8 cellular contexts compared by ENCODE assay signal in genomic region chr14:69547701-69548348, GRCh38. TPM values are rescaled to one million over a fixed set of nuclear protein-coding genes. Genes with fewer than 3 reads are reported as not detected.
DNase-seq lines count a peak whose midpoint lies in the region; ATAC-seq, FAIRE-seq and TF ChIP-seq lines count a peak whose summit lies in the region.

No MANE protein-coding gene starts in this region.

- H3K4me3 ChIP-seq in iPS DF 6.9 (ENCODE audit: low read length), result peak overlapping the region; percentile 31; the same call in 1 of the 2 replicates

- no peak overlapping the region for H2BK12ac ChIP-seq in H9 (ENCODE audit: insufficient read length, low read depth, low read length)

- H2BK15ac ChIP-seq in H9 (ENCODE audit: low read depth, low read length), result no peak overlapping the region

- peak overlapping the region; percentile 73 for H3K18ac ChIP-seq in H9 (ENCODE audit: insufficient read length, low read depth, low read length)

- H3K4me2 ChIP-seq in H9 (ENCODE audit: insufficient read depth, insufficient read length, low read length), result peak overlapping the region; percentile 34

- H3K79me2 ChIP-seq in H9 (ENCODE audit: insufficient read depth, low read length), result no peaks in the 10 kb centered on the region

- H2BK5ac ChIP-seq in H9 (ENCODE audit: insufficient read length, low read length), result no peak overlapping the region

- H3K56ac ChIP-seq in H9 (ENCODE audit: insufficient read length, low read depth, low read length), result no peak overlapping the region

- H3K9ac ChIP-seq in H9 (ENCODE audit: extremely low read depth, insufficient read length, low read length), result no peak overlapping the region

- no peak overlapping the region for H3T11ph ChIP-seq in H9 (ENCODE audit: low read length)

- peak overlapping the region in 1 of 3 experiments; percentile 83; a peak in 3 of 7 replicates for H3K27ac Mint-ChIP-seq in H9
- no peak overlapping the region for H3K27ac Mint-ChIP-seq in activated naive CD8-positive, alpha-beta T cell treated with anti-CD3 and anti-CD28 coated beads, Interleukin-2, amount 10 ng/mL, durations not matched to agents 7 days and 5 days

- H3K9me3 Mint-ChIP-seq in H9, result no peaks in the 10 kb centered on the region; a peak in 2 of 5 replicates
- H3K9me3 Mint-ChIP-seq in activated naive CD8-positive, alpha-beta T cell treated with anti-CD3 and anti-CD28 coated beads, Interleukin-2, amount 10 ng/mL, durations not matched to agents 7 days and 5 days, result no peaks in the 10 kb centered on the region

- no peaks in the 10 kb centered on the region for H3K27me3 ChIP-seq in H9 (ENCODE audit: insufficient read depth, low read length)
- H3K27me3 ChIP-seq in iPS DF 6.9 (ENCODE audit: control insufficient read depth, insufficient read depth, low read length), result no peaks in the 10 kb centered on the region

- H4K5ac ChIP-seq in H9 (ENCODE audit: insufficient read length, low read depth, low read length), result no peak overlapping the region

- TF ChIP-seq POLR2A in GM12892 (IDR thresholded peaks at IDR 0.05; ENCODE audit: low read depth, low read length), result no peak

- H4K20me1 ChIP-seq in H9 (ENCODE audit: control insufficient read depth, insufficient read depth, insufficient read length), result no peaks in the 10 kb centered on the region

- H3K4me3 Mint-ChIP-seq in H9, result peak overlapping the region; percentile 71 to 79
- H3K4me3 Mint-ChIP-seq in activated naive CD8-positive, alpha-beta T cell treated with anti-CD3 and anti-CD28 coated beads, Interleukin-2, amount 10 ng/mL, durations not matched to agents 7 days and 5 days, result no peak overlapping the region

- POLR2A ChIA-PET in activated naive CD8-positive, alpha-beta T cell treated with anti-CD3 and anti-CD28 coated beads, Interleukin-2, amount 10 ng/mL, durations not matched to agents 7 days and 5 days (lab: Charles Lee), result no interaction called here

- no peak overlapping the region for H2BK20ac ChIP-seq in H9 (ENCODE audit: low read depth, low read length, poor library complexity, severe bottlenecking)

- H3K27me3 Mint-ChIP-seq in H9 (ENCODE audit: low read depth), result peaks cover 21% of the 10 kb centered on the region
- peaks cover 38% of the 10 kb centered on the region for H3K27me3 Mint-ChIP-seq in activated naive CD8-positive, alpha-beta T cell treated with anti-CD3 and anti-CD28 coated beads, Interleukin-2, amount 10 ng/mL, durations not matched to agents 7 days and 5 days

- no peaks in the 10 kb centered on the region for H3K36me3 ChIP-seq in iPS DF 6.9 (ENCODE audit: control insufficient read depth, insufficient read depth, low read length)

- no peak overlapping the region for H2AK5ac ChIP-seq in H9 (ENCODE audit: insufficient read length, low read length)

- peaks cover 7% of the 10 kb centered on the region; the same call in 1 of the 2 replicates for H3K4me1 ChIP-seq in H9 (ENCODE audit: insufficient read depth, low read length)
- H3K4me1 ChIP-seq in iPS DF 6.9 (ENCODE audit: control insufficient read depth, insufficient read depth, low read length), result peaks cover 2% of the 10 kb centered on the region; the same call in 1 of the 2 replicates

- no peaks in the 10 kb centered on the region for H3K79me1 ChIP-seq in H9 (ENCODE audit: insufficient read depth, low read depth, low read length, poor library complexity, severe bottlenecking)

- DNase-seq in AG08395 (ENCODE audit: low spot score), result peak; percentile 46
- peak; percentile 90 for DNase-seq in H9
- DNase-seq in activated naive CD8-positive, alpha-beta T cell treated with anti-CD3 and anti-CD28 coated beads, Interleukin-2, amount 10 ng/mL, durations not matched to agents 7 days and 5 days, result peak; percentile 66
- no peak for DNase-seq in iPS DF 6.9 (ENCODE audit: low read depth, low spot score)
- DNase-seq in hepatic stellate cell (ENCODE audit: low spot score), result no peak
- no peak for DNase-seq in GM12892 (ENCODE audit: insufficient read length)

- H2BK120ac ChIP-seq in H9 (ENCODE audit: low read depth, low read length, poor library complexity, severe bottlenecking), result no peak overlapping the region

- peak overlapping the region; percentile 90 for H3K14ac ChIP-seq in H9 (ENCODE audit: insufficient read depth, low read length)

- no peak overlapping the region for H4K8ac ChIP-seq in H9 (replicated peaks; ENCODE audit: insufficient read length, low read depth, low read length)

- H3K9me3 ChIP-seq in H9 (ENCODE audit: control insufficient read depth, low read depth, low read length) (no peaks in the 10 kb centered on the region), iPS DF 6.9 (ENCODE audit: control insufficient read depth, insufficient read depth, low read length) (no peaks in the 10 kb centered on the region)

- H2AFZ ChIP-seq in H9 (ENCODE audit: low read length), result no peak overlapping the region

- TF ChIP-seq CTCF in H9 (conservative IDR thresholded peaks at IDR 0.05), result peak; percentile 99

- FAIRE-seq in GM12892 (lab: Jason Lieb, UNC), result no peak

- peaks cover 33 to 36% of the 10 kb centered on the region in 2 experiments for H3K4me1 Mint-ChIP-seq in H9
- peaks cover 19% of the 10 kb centered on the region for H3K4me1 Mint-ChIP-seq in activated naive CD8-positive, alpha-beta T cell treated with anti-CD3 and anti-CD28 coated beads, Interleukin-2, amount 10 ng/mL, durations not matched to agents 7 days and 5 days

- no peak overlapping the region for H3K27ac ChIP-seq in H9 (ENCODE audit: insufficient read length, low read depth, low read length)
- no peak overlapping the region for H3K27ac ChIP-seq in iPS DF 6.9 (ENCODE audit: low read length)
- H3K27ac ChIP-seq in temporal lobe (ENCODE audit: low read depth, low read length), result peak overlapping the region; percentile 9

- no CpG with 5 or more reads among the region's 46 CpGs for WGBS in H9 (ENCODE audit: extremely low coverage, insufficient read length, low lambda C conversion rate)
- no CpG with 5 or more reads among the region's 46 CpGs for WGBS in iPS DF 6.9 (ENCODE audit: insufficient coverage, insufficient read length)

- H4K91ac ChIP-seq in H9 (ENCODE audit: insufficient read length, low read depth, low read length), result no peak overlapping the region

- peak; percentile 24 for ATAC-seq in activated naive CD8-positive, alpha-beta T cell treated with anti-CD3 and anti-CD28 coated beads, Interleukin-2, amount 10 ng/mL, durations not matched to agents 7 days and 5 days (ENCODE audit: low read depth)
- ATAC-seq in GM19328 (IDR thresholded peaks at IDR 0.05; ENCODE audit: unreplicated experiment), result no peak

- peaks cover 4% of the 10 kb centered on the region for H3K23me2 ChIP-seq in H9 (ENCODE audit: insufficient read length, low read depth, low read length, poor library complexity, severe bottlenecking)

- no peak overlapping the region for H3K4ac ChIP-seq in H9 (ENCODE audit: low read depth, low read length)

- H3K23ac ChIP-seq in H9 (ENCODE audit: insufficient read length, low read depth, low read length), result no peak overlapping the region

- peaks cover 0 to 3% (median 0%) of the 10 kb centered on the region in 3 experiments; a peak in 1 of 7 replicates for H3K36me3 Mint-ChIP-seq in H9 (ENCODE audit: insufficient read depth in 1 of 3, low read depth in 3 of 3)
- H3K36me3 Mint-ChIP-seq in activated naive CD8-positive, alpha-beta T cell treated with anti-CD3 and anti-CD28 coated beads, Interleukin-2, amount 10 ng/mL, durations not matched to agents 7 days and 5 days, result no peaks in the 10 kb centered on the region

RNA-seq across cellular contexts. Expression of gene CCDC177, which starts 26.8 kb away (rescaled TPM):
- total RNA-seq in H9 (2021), result 6.1 and 6.2 TPM in 2 replicates
- not detected for total RNA-seq in activated naive CD8-positive, alpha-beta T cell treated with anti-CD3 and anti-CD28 coated beads, Interleukin-2, amount 10 ng/mL, durations not matched to agents 7 days and 5 days
- total RNA-seq in temporal lobe, result 4.2 TPM
- polyA plus RNA-seq in GM12892 (2012; ENCODE audit: missing spikeins), result not detected

Comparison
In these comparisons a context has a peak if more than half of its experiments do, and no peak if none do; other contexts are left out.
1. DNase-seq: peak in AG08395 (single experiment), H9 (single experiment) and activated naive CD8-positive, alpha-beta T cell treated with anti-CD3 and anti-CD28 coated beads, Interleukin-2, amount 10 ng/mL, durations not matched to agents 7 days and 5 days (single experiment); none in iPS DF 6.9 (single experiment), hepatic stellate cell (single experiment) and GM12892 (single experiment).